ENCODE assay signal across 22 cellular contexts in the genomic region with DNA sequence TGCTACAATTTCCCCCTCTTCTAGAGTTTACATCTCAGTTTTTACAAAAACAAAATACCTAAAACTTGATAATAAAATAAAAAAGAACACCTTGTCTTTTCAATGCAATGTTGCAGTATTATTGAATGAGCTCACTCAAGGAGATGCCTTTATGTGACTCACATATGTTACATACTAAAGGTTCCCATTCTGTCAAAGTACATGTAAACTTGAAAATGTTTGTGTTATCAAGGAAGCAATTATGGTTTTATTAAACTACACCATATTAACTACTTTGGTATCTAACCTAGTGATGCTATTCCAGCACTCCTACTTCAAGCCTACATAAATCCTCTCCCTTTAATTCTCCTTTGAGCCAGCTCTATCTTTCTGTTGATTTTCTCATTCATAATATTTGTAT.
"Had no signal": no experiment of that assay in that cellular context is flagged by ENCODE, and none has a peak within 500 bp of the region (broad histone marks: within the 10 kb centered on the region; RNA-seq: fewer than 3 reads in every experiment).

No MANE protein-coding gene starts in this region.

- FAIRE-seq: endometrium had no signal

- H3K36me3 ChIP-seq: cardiac muscle cell, gastrocnemius medialis, ovary, stomach, uterus had no signal

- H3K4me3 ChIP-seq: cardiac muscle cell, gastrocnemius medialis, ovary, stomach, testis, uterus had no signal

- H3K4me3 Mint-ChIP-seq: activated naive CD8-positive, alpha-beta T cell; activated T-cell treated with anti-CD3 and anti-CD28 coated beads, Interleukin-2, amount 50 U/mL, for 24 hours; activated T-helper 17 cell treated with anti-CD3 and anti-CD28 coated beads, Interleukin-2, amount 50 U/mL, for 72 hours; natural killer cell; stimulated activated effector memory CD8-positive, alpha-beta T cell treated with anti-CD3 and anti-CD28 coated beads, Interleukin-12 subunit alpha, Interleukin-12 subunit beta, amount 100 ng/mL, for 72 hours; T-cell had no signal

- H3K9me3 Mint-ChIP-seq: activated T-cell treated with anti-CD3 and anti-CD28 coated beads, Interleukin-2, amount 50 U/mL, for 24 hours; activated T-helper 17 cell treated with anti-CD3 and anti-CD28 coated beads, Interleukin-2, amount 50 U/mL, for 72 hours; natural killer cell; stimulated activated effector memory CD8-positive, alpha-beta T cell treated with anti-CD3 and anti-CD28 coated beads, Interleukin-12 subunit alpha, Interleukin-12 subunit beta, amount 100 ng/mL, for 72 hours; T-cell had no signal

- H3K4me1 ChIP-seq: gastrocnemius medialis, stomach, testis, uterus had no signal

- DNase-seq: activated CD4-positive, alpha-beta T cell treated with anti-CD3 and anti-CD28 coated beads for 1 hour; activated CD4-positive, alpha-beta T cell treated with anti-CD3 and anti-CD28 coated beads, Interleukin-2, amount 50 U/mL, for 1 hour; activated CD8-positive, alpha-beta memory T cell treated with anti-CD3 and anti-CD28 coated beads, Interleukin-2, amount 50 U/mL, for 4 hours; activated T-cell treated with anti-CD3 and anti-CD28 coated beads, Interleukin-2, amount 50 U/mL, for 24 hours; amygdala; gastrocnemius medialis; hippocampal formation; left ventricle myocardium superior; midbrain; natural killer cell; ovary; right cardiac atrium; stimulated activated CD4-positive, alpha-beta T cell treated with anti-CD3 and anti-CD28 coated beads, Interleukin-1b, Interleukin-23, amount 100 ng/mL, for 48 hours; stomach; T-cell; testis; uterus had no signal

- H3K4me1 Mint-ChIP-seq: activated T-helper 17 cell treated with anti-CD3 and anti-CD28 coated beads, Interleukin-2, amount 50 U/mL, for 72 hours; natural killer cell; T-cell had no signal

- H3K27ac Mint-ChIP-seq: activated naive CD8-positive, alpha-beta T cell; activated T-cell treated with anti-CD3 and anti-CD28 coated beads, Interleukin-2, amount 50 U/mL, for 24 hours; activated T-helper 17 cell treated with anti-CD3 and anti-CD28 coated beads, Interleukin-2, amount 50 U/mL, for 72 hours; natural killer cell; stimulated activated effector memory CD8-positive, alpha-beta T cell treated with anti-CD3 and anti-CD28 coated beads, Interleukin-12 subunit alpha, Interleukin-12 subunit beta, amount 100 ng/mL, for 72 hours; T-cell had no signal

- ATAC-seq: activated T-helper 17 cell treated with anti-CD3 and anti-CD28 coated beads, Interleukin-2, amount 50 U/mL, for 72 hours; gastrocnemius medialis; left ventricle myocardium superior; natural killer cell; right cardiac atrium; stimulated activated effector memory CD8-positive, alpha-beta T cell treated with anti-CD3 and anti-CD28 coated beads, Interleukin-12 subunit alpha, Interleukin-12 subunit beta, amount 100 ng/mL, for 72 hours; T-cell had no signal

- H3K9me3 ChIP-seq: gastrocnemius medialis, ovary, stomach, testis, uterus had no signal

- H3K27ac ChIP-seq: cardiac muscle cell, gastrocnemius medialis, ovary, stomach, testis, uterus had no signal

- H3K27me3 ChIP-seq: cardiac muscle cell, gastrocnemius medialis, ovary, stomach, testis, uterus had no signal

- H3K36me3 Mint-ChIP-seq: activated naive CD8-positive, alpha-beta T cell; natural killer cell; stimulated activated effector memory CD8-positive, alpha-beta T cell treated with anti-CD3 and anti-CD28 coated beads, Interleukin-12 subunit alpha, Interleukin-12 subunit beta, amount 100 ng/mL, for 72 hours; T-cell had no signal
